Comparison of ENCODE assay signal across 16 cellular contexts in genomic region chr19:16419671-16420394, GRCh38. TPM values are rescaled to one million over a fixed set of nuclear protein-coding genes. Genes with fewer than 3 reads are reported as not detected.
DNase-seq lines count a peak whose midpoint lies in the region; ATAC-seq and TF ChIP-seq lines count a peak whose summit lies in the region.
"Had no signal": no experiment of that assay in that cellular context is flagged by ENCODE, and none has a peak within 500 bp of the region (broad histone marks: within the 10 kb centered on the region; RNA-seq: fewer than 3 reads in every experiment).

No MANE protein-coding gene starts in this region.

- H3K9me3 ChIP-seq in prostate gland, result no peaks in the 10 kb centered on the region
- H3K9me3 ChIP-seq: lower lobe of right lung, SK-N-SH had no signal

- no peak for ATAC-seq in natural killer cell treated with Interleukin-12 subunit alpha and Interleukin-12 subunit beta and Interleukin-15 and Interleukin-18, amount 100 ng/mL, for 72 hours
- ATAC-seq in natural killer cell, result no peak
- no peak for ATAC-seq in activated T-helper 17 cell treated with anti-CD3 and anti-CD28 coated beads, Interleukin-2, amount 50 U/mL, for 72 hours (replicated peaks)

- peak overlapping the region; percentile 57 to 62 for H3K27ac Mint-ChIP-seq in natural killer cell treated with Interleukin-12 subunit alpha and Interleukin-12 subunit beta and Interleukin-15 and Interleukin-18, amount 100 ng/mL, for 72 hours
- H3K27ac Mint-ChIP-seq in natural killer cell (peak overlapping the region in 1 of 2 donors; percentile 61), type B pancreatic cell (peak overlapping the region; percentile 63)
- H3K27ac Mint-ChIP-seq in activated T-helper 17 cell treated with anti-CD3 and anti-CD28 coated beads, Interleukin-2, amount 50 U/mL, for 72 hours, result peak overlapping the region; percentile 1

- no peak overlapping the region for H3K4me3 ChIP-seq in prostate gland
- H3K4me3 ChIP-seq: lower lobe of right lung had no signal

- H3K4me1 ChIP-seq in prostate gland (replicated peaks), result no peaks in the 10 kb centered on the region
- H3K4me1 ChIP-seq: lower lobe of right lung had no signal

- TF ChIP-seq CTCF in natural killer cell (IDR thresholded peaks at IDR 0.05) (no peak), type B pancreatic cell (conservative IDR thresholded peaks at IDR 0.05) (no peak), prostate gland (IDR thresholded peaks at IDR 0.05) (no peak)

- H3K36me3 ChIP-seq in prostate gland, result peaks cover 7 to 13% of the 10 kb centered on the region in 2 donors

- H3K27me3 ChIP-seq in prostate gland (replicated peaks; ENCODE audit: insufficient read depth), result no peaks in the 10 kb centered on the region

- no peak for TF ChIP-seq POLR2A in prostate gland (IDR thresholded peaks at IDR 0.05)

- no peaks in the 10 kb centered on the region for H3K27me3 Mint-ChIP-seq in natural killer cell treated with Interleukin-12 subunit alpha and Interleukin-12 subunit beta and Interleukin-15 and Interleukin-18, amount 100 ng/mL, for 72 hours
- H3K27me3 Mint-ChIP-seq in natural killer cell (ENCODE audit: low read depth in 2 of 2) (no peaks in the 10 kb centered on the region), type B pancreatic cell (no peaks in the 10 kb centered on the region)
- no peaks in the 10 kb centered on the region for H3K27me3 Mint-ChIP-seq in activated T-helper 17 cell treated with anti-CD3 and anti-CD28 coated beads, Interleukin-2, amount 50 U/mL, for 72 hours

- intact Hi-C loops in natural killer cell (cut with micrococcal nuclease), result no loop called here
- intact Hi-C loops in prostate gland (cut with DNase I), result no loop called here

- no peak for DNase-seq in natural killer cell treated with Interleukin-12 subunit alpha and Interleukin-12 subunit beta and Interleukin-15 and Interleukin-18, amount 100 ng/mL, for 72 hours (ENCODE audit: low spot score)
- DNase-seq in natural killer cell, result no peak
- DNase-seq in kidney tubule cell (ENCODE audit: low spot score), result peak; percentile 12
- DNase-seq in type B pancreatic cell (ENCODE audit: extremely low spot score, unreplicated experiment), result no peak
- no peak for DNase-seq in prostate gland (ENCODE audit: low spot score)
- DNase-seq in mesenteric fat pad (ENCODE audit: low spot score), result no peak
- DNase-seq in NCI-H1417 treated with DMSO at 0.1 percent for 48 hours (lab: John Stamatoyannopoulos, UW), result no peak
- DNase-seq: activated CD4-positive, CD25-positive, alpha-beta regulatory T cell; activated CD8-positive, alpha-beta memory T cell treated with anti-CD3 and anti-CD28 coated beads, Interleukin-2, amount 50 U/mL, for 48 hours; hippocampal formation; lower lobe of right lung; MM.1S; NCI-H2171; substantia nigra had no signal

- peaks cover 6 to 16% of the 10 kb centered on the region in 2 donors for H3K4me1 Mint-ChIP-seq in natural killer cell treated with Interleukin-12 subunit alpha and Interleukin-12 subunit beta and Interleukin-15 and Interleukin-18, amount 100 ng/mL, for 72 hours (ENCODE audit: low read depth in 2 of 2)
- H3K4me1 Mint-ChIP-seq in natural killer cell, result peaks cover 7 to 11% of the 10 kb centered on the region in 2 donors
- H3K4me1 Mint-ChIP-seq in activated T-helper 17 cell treated with anti-CD3 and anti-CD28 coated beads, Interleukin-2, amount 50 U/mL, for 72 hours, result no peaks in the 10 kb centered on the region
- no peaks in the 10 kb centered on the region for H3K4me1 Mint-ChIP-seq in type B pancreatic cell (ENCODE audit: unreplicated experiment)

- H3K36me3 Mint-ChIP-seq in natural killer cell treated with Interleukin-12 subunit alpha and Interleukin-12 subunit beta and Interleukin-15 and Interleukin-18, amount 100 ng/mL, for 72 hours, result peaks cover 4% of the 10 kb centered on the region
- H3K36me3 Mint-ChIP-seq in natural killer cell (no peaks in the 10 kb centered on the region), type B pancreatic cell (peaks cover 9% of the 10 kb centered on the region)
- H3K36me3 Mint-ChIP-seq in activated T-helper 17 cell treated with anti-CD3 and anti-CD28 coated beads, Interleukin-2, amount 50 U/mL, for 72 hours (ENCODE audit: low read depth), result peaks cover 84% of the 10 kb centered on the region

- H3K9me3 Mint-ChIP-seq in natural killer cell treated with Interleukin-12 subunit alpha and Interleukin-12 subunit beta and Interleukin-15 and Interleukin-18, amount 100 ng/mL, for 72 hours, result no peaks in the 10 kb centered on the region
- H3K9me3 Mint-ChIP-seq in natural killer cell (no peaks in the 10 kb centered on the region), type B pancreatic cell (no peaks in the 10 kb centered on the region)
- H3K9me3 Mint-ChIP-seq in activated T-helper 17 cell treated with anti-CD3 and anti-CD28 coated beads, Interleukin-2, amount 50 U/mL, for 72 hours, result no peaks in the 10 kb centered on the region

- 68% methylated on average over 16 of the region's 16 CpGs for WGBS in prostate gland

- no peak overlapping the region for H3K4me3 Mint-ChIP-seq in natural killer cell treated with Interleukin-12 subunit alpha and Interleukin-12 subunit beta and Interleukin-15 and Interleukin-18, amount 100 ng/mL, for 72 hours
- H3K4me3 Mint-ChIP-seq in natural killer cell (no peak overlapping the region), type B pancreatic cell (no peak overlapping the region)
- H3K4me3 Mint-ChIP-seq in activated T-helper 17 cell treated with anti-CD3 and anti-CD28 coated beads, Interleukin-2, amount 50 U/mL, for 72 hours, result no peak overlapping the region

- H3K27ac ChIP-seq in prostate gland, result no peak overlapping the region
- H3K27ac ChIP-seq: lower lobe of right lung had no signal

RNA-seq across cellular contexts. Expression of gene EPS15L1, which starts 51.9 kb away (rescaled TPM):
- total RNA-seq in natural killer cell treated with Interleukin-12 subunit alpha and Interleukin-12 subunit beta and Interleukin-15 and Interleukin-18, amount 100 ng/mL, for 72 hours, result 10 to 100 TPM; 66.6 to 78.4 TPM
- total RNA-seq in natural killer cell (100 to 1,000 TPM in 1 of 3 donors, 10 to 100 TPM in 2; 92.2 to 120 (median 99.3) TPM), type B pancreatic cell (ENCODE audit: low replicate concordance) (46.6 and 48.7 TPM in 2 replicates), prostate gland (10 to 100 TPM; 18.4 to 30.4 TPM), mesenteric fat pad (35.6 TPM)
- 10 to 100 TPM; 35.6 to 45.0 TPM for total RNA-seq in activated T-helper 17 cell treated with anti-CD3 and anti-CD28 coated beads, Interleukin-2, amount 50 U/mL, for 72 hours
